17 cellular contexts compared by ENCODE assay signal in the genomic region with DNA sequence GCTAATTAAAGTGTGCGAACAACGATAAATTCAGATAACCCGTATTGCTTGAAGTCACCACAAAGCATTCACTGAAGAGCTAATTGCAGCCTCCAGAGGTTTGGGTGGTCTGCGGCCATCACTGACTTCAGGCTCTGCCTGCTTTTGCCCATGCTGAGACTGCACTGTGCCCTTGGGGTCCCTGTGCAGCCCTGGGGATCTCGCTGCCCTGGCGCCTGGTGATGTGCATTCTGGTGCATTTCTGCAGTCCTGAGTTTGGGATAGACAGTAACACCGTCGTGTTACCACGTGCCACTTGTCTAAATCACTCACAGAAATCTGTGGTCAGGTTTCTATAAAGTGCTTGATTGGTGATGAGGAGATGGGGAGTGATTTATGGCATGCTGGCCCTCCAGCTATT. TPM values are rescaled to one million over a fixed set of nuclear protein-coding genes. Genes with fewer than 3 reads are reported as not detected.
"Had no signal": no experiment of that assay in that cellular context is flagged by ENCODE, and none has a peak within 500 bp of the region (broad histone marks: within the 10 kb centered on the region; RNA-seq: fewer than 3 reads in every experiment).

No MANE protein-coding gene starts in this region.

- H3K9me3 ChIP-seq: transverse colon had no signal

- H3K27me3 ChIP-seq: cardiac muscle cell, foreskin keratinocyte, transverse colon had no signal

- DNase-seq: activated CD4-positive, alpha-beta memory T cell treated with anti-CD3 and anti-CD28 coated beads, Interleukin-2, amount 10 ng/mL, durations not matched to agents 7 days and 5 days; activated CD4-positive, alpha-beta T cell treated with anti-CD3 and anti-CD28 coated beads for 48 hours; amygdala; foreskin keratinocyte; glutamatergic neuron; hypothalamus; nephron progenitor cell; occipital lobe; stimulated activated CD4-positive, alpha-beta T cell treated with anti-CD3 and anti-CD28 coated beads, Interleukin-2, amount 100 ng/mL, for 24 hours; stimulated activated naive CD8-positive, alpha-beta T cell treated with anti-CD3 and anti-CD28 coated beads, Interleukin-15, Interleukin-2, amounts not matched to agents 100 U/mL and 50 U/mL, for 24 hours; substantia nigra; SW 1271; T-helper 2 cell had no signal

- H3K27ac ChIP-seq: cardiac muscle cell, foreskin keratinocyte, transverse colon had no signal

- H3K4me3 ChIP-seq: cardiac muscle cell, lung, transverse colon had no signal

- H3K36me3 ChIP-seq: cardiac muscle cell, transverse colon had no signal

- H3K4me1 ChIP-seq: foreskin keratinocyte, transverse colon had no signal

- ATAC-seq: foreskin keratinocyte; stimulated activated naive CD8-positive, alpha-beta T cell treated with anti-CD3 and anti-CD28 coated beads, Interleukin-15, Interleukin-2, amounts not matched to agents 100 U/mL and 50 U/mL, for 24 hours had no signal

RNA-seq across cellular contexts. Expression of gene LDLRAD4, which starts 27.6 kb away (rescaled TPM):
- total RNA-seq: fibroblast of lung, foreskin keratinocyte had no signal
- polyA plus RNA-seq: fibroblast of lung, foreskin keratinocyte had no signal
